Comparison of ENCODE assay signal across 30 cellular contexts in the genomic region with DNA sequence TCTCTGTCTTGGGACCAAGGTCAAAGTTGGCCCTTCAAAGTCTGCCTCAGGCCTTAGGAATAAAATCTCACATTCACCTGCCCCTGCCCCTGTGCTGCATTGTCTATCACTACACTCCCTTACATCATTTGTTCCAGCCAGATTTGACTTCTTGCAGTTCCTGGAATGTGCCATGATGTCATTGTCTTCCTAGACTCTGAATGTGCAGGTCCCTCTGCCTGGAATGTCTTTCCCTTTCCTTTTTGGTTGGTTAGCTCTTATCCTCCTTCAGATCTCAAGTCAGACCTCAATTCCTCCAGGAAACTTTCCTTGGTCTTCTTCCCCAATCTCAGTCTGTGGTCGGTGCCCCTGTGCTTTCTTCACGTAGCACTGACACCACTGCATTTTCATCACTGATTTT.
"Had no signal": no experiment of that assay in that cellular context is flagged by ENCODE, and none has a peak within 500 bp of the region (broad histone marks: within the 10 kb centered on the region; RNA-seq: fewer than 3 reads in every experiment).

No MANE protein-coding gene starts in this region.

- H3K4me3 Mint-ChIP-seq: endodermal cell; memory B cell; mesothelial cell of epicardium; naive B cell; natural killer cell treated with Interleukin-12 subunit alpha and Interleukin-12 subunit beta and Interleukin-15 and Interleukin-18, amount 100 ng/mL, for 72 hours; neural crest cell; stimulated activated naive B cell treated with anti-CD40 and anti-IgM and Interleukin-4, amounts not matched to agents 10 μg/mL and 1 μg/mL and 100 μg/mL, for 72 hours; stimulated activated naive CD8-positive, alpha-beta T cell treated with anti-CD3 and anti-CD28 coated beads, Interleukin-15, Interleukin-2, amounts not matched to agents 100 ng/mL and 50 ng/mL, for 24 hours had no signal

- H3K27ac ChIP-seq: dorsolateral prefrontal cortex, epithelial cell of prostate, foreskin keratinocyte, heart right ventricle, neutrophil, pancreas, thoracic aorta, transverse colon, upper lobe of right lung, uterus had no signal

- H3K9me3 Mint-ChIP-seq: memory B cell; naive B cell; natural killer cell treated with Interleukin-12 subunit alpha and Interleukin-12 subunit beta and Interleukin-15 and Interleukin-18, amount 100 ng/mL, for 72 hours; neural crest cell; stimulated activated naive B cell treated with anti-CD40 and anti-IgM and Interleukin-4, amounts not matched to agents 10 μg/mL and 1 μg/mL and 100 μg/mL, for 72 hours; stimulated activated naive CD8-positive, alpha-beta T cell treated with anti-CD3 and anti-CD28 coated beads, Interleukin-15, Interleukin-2, amounts not matched to agents 100 ng/mL and 50 ng/mL, for 24 hours had no signal

- H3K9me3 ChIP-seq: heart right ventricle, mucosa of descending colon, neutrophil, pancreas, thoracic aorta, transverse colon, upper lobe of right lung, uterus had no signal

- H3K4me1 ChIP-seq: foreskin keratinocyte, heart right ventricle, pancreas, transverse colon, upper lobe of right lung, uterus had no signal

- DNase-seq: cerebellar nuclear complex; dorsolateral prefrontal cortex; effector CD4-positive, alpha-beta T cell; endodermal cell; foreskin keratinocyte; glutamatergic neuron; heart right ventricle; hippocampal formation; mucosa of descending colon; naive B cell; pancreas; right cardiac atrium; small intestine; stimulated activated CD4-positive, alpha-beta T cell treated with anti-CD3 and anti-CD28 coated beads, Interleukin-15, amount 100 ng/mL, for 24 hours; stimulated activated CD4-positive, alpha-beta T cell treated with anti-CD3 and anti-CD28 coated beads, Interleukin-2, amount 100 ng/mL, for 48 hours; stimulated activated naive B cell treated with anti-CD40 and anti-IgM and Interleukin-4, amounts not matched to agents 10 μg/mL and 1 μg/mL and 100 μg/mL, for 72 hours; transverse colon; upper lobe of right lung; uterus had no signal

- H3K27me3 Mint-ChIP-seq: stimulated activated naive CD8-positive, alpha-beta T cell treated with anti-CD3 and anti-CD28 coated beads, Interleukin-15, Interleukin-2, amounts not matched to agents 100 ng/mL and 50 ng/mL, for 24 hours had no signal

- H3K4me1 Mint-ChIP-seq: endodermal cell; mesothelial cell of epicardium; naive B cell; neural crest cell; stimulated activated naive B cell treated with anti-CD40 and anti-IgM and Interleukin-4, amounts not matched to agents 10 μg/mL and 1 μg/mL and 100 μg/mL, for 72 hours had no signal

- H3K36me3 Mint-ChIP-seq: memory B cell; mesothelial cell of epicardium; naive B cell; natural killer cell treated with Interleukin-12 subunit alpha and Interleukin-12 subunit beta and Interleukin-15 and Interleukin-18, amount 100 ng/mL, for 72 hours; stimulated activated naive B cell treated with anti-CD40 and anti-IgM and Interleukin-4, amounts not matched to agents 10 μg/mL and 1 μg/mL and 100 μg/mL, for 72 hours had no signal

- ATAC-seq: esophagus mucosa; foreskin keratinocyte; heart right ventricle; left lobe of liver; mucosa of descending colon; natural killer cell treated with Interleukin-12 subunit alpha and Interleukin-12 subunit beta and Interleukin-15 and Interleukin-18, amount 100 ng/mL, for 72 hours; pancreas; right cardiac atrium; stimulated activated naive B cell treated with anti-CD40 and anti-IgM and Interleukin-4, amounts not matched to agents 10 μg/mL and 1 μg/mL and 100 μg/mL, for 72 hours; upper lobe of right lung had no signal

- H3K27ac Mint-ChIP-seq: endodermal cell; memory B cell; mesothelial cell of epicardium; naive B cell; natural killer cell treated with Interleukin-12 subunit alpha and Interleukin-12 subunit beta and Interleukin-15 and Interleukin-18, amount 100 ng/mL, for 72 hours; stimulated activated naive B cell treated with anti-CD40 and anti-IgM and Interleukin-4, amounts not matched to agents 10 μg/mL and 1 μg/mL and 100 μg/mL, for 72 hours; stimulated activated naive CD8-positive, alpha-beta T cell treated with anti-CD3 and anti-CD28 coated beads, Interleukin-15, Interleukin-2, amounts not matched to agents 100 ng/mL and 50 ng/mL, for 24 hours had no signal

- H3K27me3 ChIP-seq: foreskin keratinocyte, neutrophil, pancreas, transverse colon, upper lobe of right lung, uterus had no signal

- H3K36me3 ChIP-seq: heart right ventricle, neutrophil, pancreas, thoracic aorta, transverse colon, upper lobe of right lung, uterus had no signal

- H3K4me3 ChIP-seq: dorsolateral prefrontal cortex, heart right ventricle, lung, mucosa of descending colon, pancreas, thoracic aorta, transverse colon, upper lobe of right lung, uterus had no signal
